ENCODE assay signal across 8 cellular contexts in the genomic region with DNA sequence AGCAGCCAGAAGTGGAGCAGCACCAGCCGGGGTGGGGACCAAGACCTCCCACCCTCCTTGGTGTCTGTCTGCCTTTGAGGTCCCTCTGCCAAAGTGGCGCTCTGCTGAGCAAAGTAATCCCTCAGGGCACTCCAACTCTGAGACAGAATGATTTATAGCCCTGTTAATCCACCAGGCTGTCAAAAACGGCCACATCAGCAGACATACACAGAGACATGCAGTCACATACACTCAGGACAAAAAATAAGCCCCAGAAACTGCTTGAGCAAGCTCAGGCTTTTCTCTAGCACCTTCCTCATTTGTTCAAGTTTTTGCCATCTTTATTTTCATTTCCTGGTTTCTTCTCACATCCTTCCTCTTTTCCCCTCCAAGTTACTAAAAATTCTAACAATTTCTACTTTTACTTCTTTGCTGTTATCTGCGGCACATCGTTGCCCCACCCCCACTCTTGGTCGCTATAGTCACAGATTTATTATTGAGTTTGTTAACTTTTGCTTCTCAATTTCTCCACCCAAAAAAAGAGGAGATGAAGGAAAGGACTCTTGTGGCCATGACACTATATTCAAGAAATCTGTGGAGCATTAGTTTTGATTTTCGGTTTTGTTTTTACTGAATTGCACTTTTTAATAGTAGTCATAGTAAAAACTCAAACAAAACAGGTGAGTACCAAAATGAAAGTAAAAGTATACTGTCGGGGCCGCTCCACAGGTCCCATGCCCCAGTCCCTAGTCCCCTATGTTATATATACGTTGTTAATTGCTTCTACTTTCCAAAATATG. TPM values are rescaled to one million over a fixed set of nuclear protein-coding genes. Genes with fewer than 3 reads are reported as not detected.
DNase-seq lines count a peak whose midpoint lies in the region; ATAC-seq, FAIRE-seq and TF ChIP-seq lines count a peak whose summit lies in the region.

No MANE protein-coding gene starts in this region.

- H3K36me3 Mint-ChIP-seq in stimulated activated memory B cell treated with anti-CD40 and anti-IgM and Interleukin-4, amounts not matched to agents 10 μg/mL and 1 μg/mL and 100 μg/mL, for 72 hours, result no peaks in the 10 kb centered on the region

- H3K4me3 ChIP-seq in esophagus (ENCODE audit: low read depth in 1 of 2, low read length in 2 of 2), result peak overlapping the region in 1 of 2 donors; percentile 17

- H3K9me3 Mint-ChIP-seq in stimulated activated memory B cell treated with anti-CD40 and anti-IgM and Interleukin-4, amounts not matched to agents 10 μg/mL and 1 μg/mL and 100 μg/mL, for 72 hours, result no peaks in the 10 kb centered on the region

- H3K9me3 ChIP-seq in esophagus (ENCODE audit: control insufficient read depth in 2 of 2, insufficient read depth in 1 of 2, low read depth in 1 of 2, low read length in 1 of 2), result no peaks in the 10 kb centered on the region

- no peaks in the 10 kb centered on the region for H3K36me3 ChIP-seq in esophagus (ENCODE audit: control insufficient read depth in 2 of 2, insufficient read depth in 2 of 2, low read length in 1 of 2)

- ATAC-seq in HG03520 (IDR thresholded peaks at IDR 0.05; ENCODE audit: unreplicated experiment), result peak; percentile 62
- ATAC-seq in stimulated activated memory B cell treated with anti-CD40 and anti-IgM and Interleukin-4, amounts not matched to agents 10 μg/mL and 1 μg/mL and 100 μg/mL, for 72 hours, result peak; percentile 79

- peak overlapping the region; percentile 58 to 59 for H3K27ac ChIP-seq in esophagus (ENCODE audit: low read depth in 2 of 2, low read length in 1 of 2)

- FAIRE-seq in HTR-8/SVneo (lab: Jason Lieb, UNC), result no peak

- whole genome bisulfite sequencing in esophagus, 2 donors, result 32 to 37% methylated on average over 10 of the region's 10 CpGs

- DNase-seq in GF-D8 (lab: John Stamatoyannopoulos, UW) (peak; percentile 36), GM20000 (ENCODE audit: low spot score) (peak; percentile 58), SIG-M5 treated with dmso at 0.1 percent for 504 hours (lab: John Stamatoyannopoulos, UW; ENCODE audit: unreplicated experiment) (peak; percentile 99), NCI-H1048 (lab: John Stamatoyannopoulos, UW) (no peak), HTR-8/SVneo (ENCODE audit: insufficient read length, low spot score) (no peak)

- TF ChIP-seq CTCF in GM20000 (IDR thresholded peaks at IDR 0.05; ENCODE audit: extremely low read depth, missing control alignments), result no peak

- peaks cover 64% of the 10 kb centered on the region for H3K4me1 Mint-ChIP-seq in stimulated activated memory B cell treated with anti-CD40 and anti-IgM and Interleukin-4, amounts not matched to agents 10 μg/mL and 1 μg/mL and 100 μg/mL, for 72 hours

- no peaks in the 10 kb centered on the region for H3K27me3 Mint-ChIP-seq in stimulated activated memory B cell treated with anti-CD40 and anti-IgM and Interleukin-4, amounts not matched to agents 10 μg/mL and 1 μg/mL and 100 μg/mL, for 72 hours

- peak overlapping the region; percentile 86 for H3K27ac Mint-ChIP-seq in stimulated activated memory B cell treated with anti-CD40 and anti-IgM and Interleukin-4, amounts not matched to agents 10 μg/mL and 1 μg/mL and 100 μg/mL, for 72 hours

- peaks cover 0 to 5% of the 10 kb centered on the region in 2 donors for H3K4me1 ChIP-seq in esophagus (ENCODE audit: control insufficient read depth in 2 of 2, insufficient read depth in 2 of 2, low read length in 1 of 2)

- H3K27me3 ChIP-seq in esophagus (ENCODE audit: control insufficient read depth in 1 of 2, insufficient read depth in 2 of 2, low read length in 2 of 2), result no peaks in the 10 kb centered on the region

- peak overlapping the region; percentile 83 for H3K4me3 Mint-ChIP-seq in stimulated activated memory B cell treated with anti-CD40 and anti-IgM and Interleukin-4, amounts not matched to agents 10 μg/mL and 1 μg/mL and 100 μg/mL, for 72 hours

RNA-seq across cellular contexts. Expression of a gene that starts 17.4 kb away (rescaled TPM):
- polyA plus RNA-seq in esophagus, result 1 to 10 TPM; 2.1 to 2.8 TPM

Comparison
In these comparisons a context has a peak if more than half of its experiments do, and no peak if none do; other contexts are left out.
1. DNase-seq: peak in GF-D8 (single experiment), GM20000 (single experiment) and SIG-M5 treated with dmso at 0.1 percent for 504 hours (single experiment); none in NCI-H1048 (single experiment) and HTR-8/SVneo (single experiment).